In the genomic region with DNA sequence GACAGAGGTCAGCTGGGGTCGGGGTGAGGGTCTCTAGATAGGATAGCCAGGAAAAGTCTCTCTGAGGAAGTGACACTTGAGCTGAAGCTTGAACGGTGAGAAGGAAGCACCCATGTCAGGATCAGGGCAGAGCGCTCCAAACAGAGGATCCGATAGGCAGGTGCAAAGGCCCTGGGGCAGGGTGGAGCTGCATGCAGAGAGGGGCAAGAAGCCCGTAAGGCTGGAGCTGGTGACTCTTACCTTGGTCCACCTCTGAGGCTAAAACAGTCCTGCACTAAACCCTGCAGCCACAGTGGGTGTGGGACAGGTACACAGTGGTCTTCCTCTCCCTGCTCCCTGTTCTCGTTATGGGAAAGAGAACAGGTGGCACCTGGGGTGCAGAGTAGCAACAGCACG, we compare ENCODE assay signal across 38 cellular contexts. TPM values are rescaled to one million over a fixed set of nuclear protein-coding genes. Genes with fewer than 3 reads are reported as not detected.
"Had no signal": no experiment of that assay in that cellular context is flagged by ENCODE, and none has a peak within 500 bp of the region (broad histone marks: within the 10 kb centered on the region; RNA-seq: fewer than 3 reads in every experiment).

No MANE protein-coding gene starts in this region.

- H3K36me3 Mint-ChIP-seq: activated CD4-positive, alpha-beta memory T cell treated with anti-CD3 and anti-CD28 coated beads for 36 hours; activated CD8-positive, alpha-beta memory T cell treated with anti-CD3 and anti-CD28 coated beads, Interleukin-2, amount 10 ng/mL, durations not matched to agents 7 days and 5 days; activated naive CD4-positive, alpha-beta T cell treated with anti-CD3 and anti-CD28 coated beads, Interleukin-2, amount 50 U/mL, for 24 hours; activated naive CD8-positive, alpha-beta T cell treated with anti-CD3 and anti-CD28 coated beads, Interleukin-2, amount 10 ng/mL, durations not matched to agents 7 days and 5 days; brain; T-cell had no signal

- H3K27me3 Mint-ChIP-seq: activated naive CD4-positive, alpha-beta T cell treated with anti-CD3 and anti-CD28 coated beads, Interleukin-2, amount 50 U/mL, for 24 hours had no signal

- H3K9me3 ChIP-seq: ascending aorta, breast epithelium, colonic mucosa had no signal

- H3K4me1 Mint-ChIP-seq: activated CD4-positive, alpha-beta T cell treated with anti-CD3 and anti-CD28 coated beads for 36 hours; activated CD4-positive, alpha-beta T cell treated with anti-CD3 and anti-CD28 coated beads, Interleukin-2, amount 10 ng/mL, durations not matched to agents 24 days and 14 days; activated naive CD4-positive, alpha-beta T cell treated with anti-CD3 and anti-CD28 coated beads, Interleukin-2, amount 50 U/mL, for 24 hours; T-cell had no signal

- H3K4me3 ChIP-seq: ascending aorta, breast epithelium, cardiac muscle cell, colonic mucosa had no signal

- H3K27me3 ChIP-seq: ascending aorta, breast epithelium, cardiac muscle cell, colonic mucosa had no signal

- H3K4me1 ChIP-seq: breast epithelium, colonic mucosa had no signal

- H3K27ac ChIP-seq: ascending aorta, breast epithelium, cardiac muscle cell, colonic mucosa, epithelial cell of prostate had no signal

- H3K9me3 Mint-ChIP-seq: activated CD4-positive, alpha-beta memory T cell treated with anti-CD3 and anti-CD28 coated beads for 36 hours; activated CD4-positive, alpha-beta T cell treated with anti-CD3 and anti-CD28 coated beads, Interleukin-2, amount 10 ng/mL, durations not matched to agents 24 days and 14 days; activated naive CD4-positive, alpha-beta T cell treated with anti-CD3 and anti-CD28 coated beads for 36 hours; activated naive CD4-positive, alpha-beta T cell treated with anti-CD3 and anti-CD28 coated beads, Interleukin-2, amount 50 U/mL, for 24 hours; activated naive CD8-positive, alpha-beta T cell treated with anti-CD3 and anti-CD28 coated beads, Interleukin-2, amount 10 ng/mL, durations not matched to agents 7 days and 5 days; activated T-helper 1 cell treated with anti-CD3 and anti-CD28 coated beads, Interleukin-12 subunit alpha, Interleukin-12 subunit beta, Interleukin-2, Interleukin-4 antibody, amounts not matched to agents 30 ng/mL and 10 ng/mL and 1 ng/mL, durations not matched to agents 14 hours and 24 hours and 36 hours; activated T-helper 2 cell treated with anti-CD3 and anti-CD28 coated beads, Interferon-gamma antibody, Interleukin-2, Interleukin-4, amounts not matched to agents 10 μg/mL and 5 μg/mL and 100 μg/mL, durations not matched to agents 14 hours and 24 hours and 36 hours; T-cell; T-helper 1 cell treated with Interleukin-12 subunit alpha and Interleukin-12 subunit beta and Interleukin-4 antibody, amounts not matched to agents 30 μg/mL and 1 μg/mL, for 36 hours had no signal

- DNase-seq: activated CD4-positive, alpha-beta memory T cell treated with anti-CD3 and anti-CD28 coated beads for 36 hours; activated CD4-positive, alpha-beta T cell treated with anti-CD3 and anti-CD28 coated beads for 36 hours; activated CD4-positive, alpha-beta T cell treated with anti-CD3 and anti-CD28 coated beads, Interleukin-2, amount 10 ng/mL, durations not matched to agents 24 days and 14 days; activated CD4-positive, CD25-positive, alpha-beta regulatory T cell; activated CD4-positive, CD25-positive, alpha-beta regulatory T cell treated with anti-CD3 and anti-CD28 coated beads, Interleukin-2, amount 50 U/mL, for 72 hours; activated CD8-positive, alpha-beta memory T cell treated with anti-CD3 and anti-CD28 coated beads, Interleukin-2, amount 10 ng/mL, durations not matched to agents 7 days and 5 days; activated CD8-positive, alpha-beta memory T cell treated with anti-CD3 and anti-CD28 coated beads, Interleukin-2, amount 50 U/mL, for 4 hours; activated CD8-positive, alpha-beta T cell treated with anti-CD3 and anti-CD28 coated beads, Interleukin-2, amount 10 ng/mL, durations not matched to agents 7 days and 5 days; activated effector memory CD4-positive, alpha-beta T cell treated with anti-CD3 and anti-CD28 coated beads, Interleukin-2, amount 50 U/mL, for 16 hours; activated naive CD4-positive, alpha-beta T cell treated with anti-CD3 and anti-CD28 coated beads for 36 hours; activated naive CD8-positive, alpha-beta T cell treated with anti-CD3 and anti-CD28 coated beads, Interleukin-2, amount 10 ng/mL, durations not matched to agents 7 days and 5 days; activated T-cell treated with anti-CD3 and anti-CD28 coated beads, Interleukin-2, amount 50 U/mL, for 1 hour; activated T-cell treated with anti-CD3 and anti-CD28 coated beads, Interleukin-2, amount 50 U/mL, for 48 hours; central memory CD4-positive, alpha-beta T cell; cerebellar nuclear complex; colonic mucosa; effector CD8-positive, alpha-beta T cell; foreskin fibroblast; glutamatergic neuron; SW 1271; T-cell; T1000 had no signal

- H3K4me3 Mint-ChIP-seq: activated CD4-positive, alpha-beta memory T cell treated with anti-CD3 and anti-CD28 coated beads for 36 hours; activated CD4-positive, alpha-beta T cell treated with anti-CD3 and anti-CD28 coated beads for 36 hours; activated CD4-positive, alpha-beta T cell treated with anti-CD3 and anti-CD28 coated beads, Interleukin-2, amount 10 ng/mL, durations not matched to agents 24 days and 14 days; activated CD8-positive, alpha-beta memory T cell treated with anti-CD3 and anti-CD28 coated beads, Interleukin-2, amount 10 ng/mL, durations not matched to agents 7 days and 5 days; activated CD8-positive, alpha-beta T cell treated with anti-CD3 and anti-CD28 coated beads, Interleukin-2, amount 10 ng/mL, durations not matched to agents 7 days and 5 days; activated naive CD4-positive, alpha-beta T cell treated with anti-CD3 and anti-CD28 coated beads for 36 hours; activated naive CD4-positive, alpha-beta T cell treated with anti-CD3 and anti-CD28 coated beads, Interleukin-2, amount 50 U/mL, for 24 hours; activated naive CD8-positive, alpha-beta T cell treated with anti-CD3 and anti-CD28 coated beads, Interleukin-2, amount 10 ng/mL, durations not matched to agents 7 days and 5 days; activated T-helper 1 cell treated with anti-CD3 and anti-CD28 coated beads, Interleukin-12 subunit alpha, Interleukin-12 subunit beta, Interleukin-2, Interleukin-4 antibody, amounts not matched to agents 30 ng/mL and 10 ng/mL and 1 ng/mL, durations not matched to agents 14 hours and 24 hours and 36 hours; brain; T-cell; T-helper 1 cell treated with Interleukin-12 subunit alpha and Interleukin-12 subunit beta and Interleukin-4 antibody, amounts not matched to agents 30 μg/mL and 1 μg/mL, for 36 hours had no signal

- ATAC-seq: activated CD4-positive, alpha-beta T cell treated with anti-CD3 and anti-CD28 coated beads for 36 hours; activated CD8-positive, alpha-beta memory T cell treated with anti-CD3 and anti-CD28 coated beads, Interleukin-2, amount 10 ng/mL, durations not matched to agents 7 days and 5 days; activated CD8-positive, alpha-beta T cell treated with anti-CD3 and anti-CD28 coated beads, Interleukin-2, amount 10 ng/mL, durations not matched to agents 7 days and 5 days; esophagus mucosa; T-cell had no signal

- FAIRE-seq: endometrium, endothelial cell of umbilical vein, frontal cortex had no signal

- H3K27ac Mint-ChIP-seq: activated CD4-positive, alpha-beta memory T cell treated with anti-CD3 and anti-CD28 coated beads for 36 hours; activated CD4-positive, alpha-beta T cell treated with anti-CD3 and anti-CD28 coated beads for 36 hours; activated CD4-positive, alpha-beta T cell treated with anti-CD3 and anti-CD28 coated beads, Interleukin-2, amount 10 ng/mL, durations not matched to agents 24 days and 14 days; activated CD8-positive, alpha-beta memory T cell treated with anti-CD3 and anti-CD28 coated beads, Interleukin-2, amount 10 ng/mL, durations not matched to agents 7 days and 5 days; activated CD8-positive, alpha-beta T cell treated with anti-CD3 and anti-CD28 coated beads, Interleukin-2, amount 10 ng/mL, durations not matched to agents 7 days and 5 days; activated naive CD4-positive, alpha-beta T cell treated with anti-CD3 and anti-CD28 coated beads for 36 hours; activated naive CD4-positive, alpha-beta T cell treated with anti-CD3 and anti-CD28 coated beads, Interleukin-2, amount 50 U/mL, for 24 hours; activated naive CD8-positive, alpha-beta T cell treated with anti-CD3 and anti-CD28 coated beads, Interleukin-2, amount 10 ng/mL, durations not matched to agents 7 days and 5 days; activated T-helper 1 cell treated with anti-CD3 and anti-CD28 coated beads, Interleukin-12 subunit alpha, Interleukin-12 subunit beta, Interleukin-2, Interleukin-4 antibody, amounts not matched to agents 30 ng/mL and 10 ng/mL and 1 ng/mL, durations not matched to agents 14 hours and 24 hours and 36 hours; activated T-helper 2 cell treated with anti-CD3 and anti-CD28 coated beads, Interferon-gamma antibody, Interleukin-2, Interleukin-4, amounts not matched to agents 10 μg/mL and 5 μg/mL and 100 μg/mL, durations not matched to agents 14 hours and 24 hours and 36 hours; T-cell; T-helper 1 cell treated with Interleukin-12 subunit alpha and Interleukin-12 subunit beta and Interleukin-4 antibody, amounts not matched to agents 30 μg/mL and 1 μg/mL, for 36 hours had no signal

- H3K36me3 ChIP-seq: ascending aorta, breast epithelium, cardiac muscle cell, colonic mucosa had no signal

RNA-seq across cellular contexts. Expression of gene C10orf71, which starts 5.8 kb away (rescaled TPM):
- total RNA-seq: activated CD4-positive, alpha-beta memory T cell treated with anti-CD3 and anti-CD28 coated beads for 36 hours; activated CD4-positive, alpha-beta T cell treated with anti-CD3 and anti-CD28 coated beads for 36 hours; activated CD4-positive, alpha-beta T cell treated with anti-CD3 and anti-CD28 coated beads, Interleukin-2, amount 10 ng/mL, durations not matched to agents 24 days and 14 days; activated CD8-positive, alpha-beta memory T cell treated with anti-CD3 and anti-CD28 coated beads for 36 hours; activated CD8-positive, alpha-beta memory T cell treated with anti-CD3 and anti-CD28 coated beads, Interleukin-2, amount 10 ng/mL, durations not matched to agents 7 days and 5 days; activated CD8-positive, alpha-beta T cell treated with anti-CD3 and anti-CD28 coated beads, Interleukin-2, amount 10 ng/mL, durations not matched to agents 7 days and 5 days; activated naive CD4-positive, alpha-beta T cell treated with anti-CD3 and anti-CD28 coated beads for 36 hours; activated naive CD8-positive, alpha-beta T cell treated with anti-CD3 and anti-CD28 coated beads, Interleukin-2, amount 10 ng/mL, durations not matched to agents 7 days and 5 days; activated T-helper 1 cell treated with anti-CD3 and anti-CD28 coated beads, Interleukin-12 subunit alpha, Interleukin-12 subunit beta, Interleukin-2, Interleukin-4 antibody, amounts not matched to agents 30 ng/mL and 10 ng/mL and 1 ng/mL, durations not matched to agents 14 hours and 24 hours and 36 hours; activated T-helper 2 cell treated with anti-CD3 and anti-CD28 coated beads, Interferon-gamma antibody, Interleukin-2, Interleukin-4, amounts not matched to agents 10 μg/mL and 5 μg/mL and 100 μg/mL, durations not matched to agents 14 hours and 24 hours and 36 hours; ascending aorta; breast epithelium; colonic mucosa; dermis microvascular lymphatic vessel endothelial cell; endothelial cell of umbilical vein; esophagus mucosa; frontal cortex; T-cell; T-helper 2 cell treated with Interferon-gamma antibody and Interleukin-4, amounts not matched to agents 100 ng/mL and 5 ng/mL, for 36 hours had no signal
